Comparison of ENCODE assay signal across 19 cellular contexts in genomic region chr1:25492323-25492722, GRCh38.
"Had no signal": no experiment of that assay in that cellular context is flagged by ENCODE, and none has a peak within 500 bp of the region (broad histone marks: within the 10 kb centered on the region; RNA-seq: fewer than 3 reads in every experiment).

No MANE protein-coding gene starts in this region.

- H3K27me3 ChIP-seq: adrenal gland, heart left ventricle, neutrophil, upper lobe of right lung had no signal

- H3K27me3 Mint-ChIP-seq: activated CD8-positive, alpha-beta T cell treated with anti-CD3 and anti-CD28 coated beads for 36 hours had no signal

- H3K4me3 Mint-ChIP-seq: activated CD8-positive, alpha-beta T cell treated with anti-CD3 and anti-CD28 coated beads for 36 hours; activated naive CD4-positive, alpha-beta T cell treated with anti-CD3 and anti-CD28 coated beads for 36 hours; natural killer cell; stimulated activated effector memory CD8-positive, alpha-beta T cell treated with anti-CD3 and anti-CD28 coated beads, Interleukin-12 subunit alpha, Interleukin-12 subunit beta, amount 100 ng/mL, for 72 hours had no signal

- ATAC-seq: activated CD8-positive, alpha-beta T cell treated with anti-CD3 and anti-CD28 coated beads for 36 hours; heart left ventricle; natural killer cell; sciatic nerve; stimulated activated effector memory CD8-positive, alpha-beta T cell treated with anti-CD3 and anti-CD28 coated beads, Interleukin-12 subunit alpha, Interleukin-12 subunit beta, amount 100 ng/mL, for 72 hours; upper lobe of right lung had no signal

- H3K4me3 ChIP-seq: adrenal gland, heart left ventricle, SK-N-MC, smooth muscle cell, thoracic aorta, upper lobe of right lung had no signal

- H3K4me1 ChIP-seq: adrenal gland, heart left ventricle, parathyroid adenoma, upper lobe of right lung had no signal

- H3K9me3 ChIP-seq: adrenal gland, heart left ventricle, neutrophil, thoracic aorta, upper lobe of right lung had no signal

- H3K9me3 Mint-ChIP-seq: activated CD8-positive, alpha-beta T cell treated with anti-CD3 and anti-CD28 coated beads for 36 hours; activated naive CD4-positive, alpha-beta T cell treated with anti-CD3 and anti-CD28 coated beads for 36 hours; activated T-helper 2 cell treated with anti-CD3 and anti-CD28 coated beads, Interferon-gamma antibody, Interleukin-2, Interleukin-4, amounts not matched to agents 10 μg/mL and 5 μg/mL and 100 μg/mL, durations not matched to agents 14 hours and 24 hours and 36 hours; natural killer cell; stimulated activated effector memory CD8-positive, alpha-beta T cell treated with anti-CD3 and anti-CD28 coated beads, Interleukin-12 subunit alpha, Interleukin-12 subunit beta, amount 100 ng/mL, for 72 hours had no signal

- H3K27ac Mint-ChIP-seq: activated CD8-positive, alpha-beta T cell treated with anti-CD3 and anti-CD28 coated beads for 36 hours; activated naive CD4-positive, alpha-beta T cell treated with anti-CD3 and anti-CD28 coated beads for 36 hours; activated T-helper 2 cell treated with anti-CD3 and anti-CD28 coated beads, Interferon-gamma antibody, Interleukin-2, Interleukin-4, amounts not matched to agents 10 μg/mL and 5 μg/mL and 100 μg/mL, durations not matched to agents 14 hours and 24 hours and 36 hours had no signal

- DNase-seq: activated CD4-positive, alpha-beta T cell treated with anti-CD3 and anti-CD28 coated beads for 48 hours; activated CD4-positive, CD25-positive, alpha-beta regulatory T cell; activated CD8-positive, alpha-beta T cell treated with anti-CD3 and anti-CD28 coated beads for 36 hours; activated naive CD4-positive, alpha-beta T cell treated with anti-CD3 and anti-CD28 coated beads for 36 hours; activated T-cell treated with anti-CD3 and anti-CD28 coated beads, Interleukin-2, amount 50 U/mL, for 1 hour; adrenal gland; dermis blood vessel endothelial cell; heart left ventricle; natural killer cell; stimulated activated CD4-positive, alpha-beta T cell treated with anti-CD3 and anti-CD28 coated beads, Interleukin-4, amount 100 ng/mL, for 24 hours; upper lobe of right lung had no signal

- H3K27ac ChIP-seq: adrenal gland, heart left ventricle, neutrophil, parathyroid adenoma, SK-N-MC, thoracic aorta, upper lobe of right lung had no signal

- H3K4me1 Mint-ChIP-seq: natural killer cell had no signal
